Comparison of ENCODE assay signal across 8 cellular contexts in the genomic region with DNA sequence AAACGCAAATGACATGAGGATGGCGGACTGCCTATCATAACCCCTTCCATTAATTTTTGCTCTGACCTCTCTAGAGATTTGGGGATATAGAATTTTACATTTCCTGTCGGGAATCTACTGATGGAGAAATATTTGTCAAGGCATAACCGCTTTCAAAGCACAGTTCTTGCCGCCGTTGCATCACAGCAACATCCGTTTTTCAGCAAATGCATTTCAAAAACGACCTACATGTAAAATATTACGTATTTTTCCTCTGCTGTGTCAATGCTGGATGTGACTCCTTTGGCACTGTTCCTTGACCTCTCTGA. TPM values are rescaled to one million over a fixed set of nuclear protein-coding genes. Genes with fewer than 3 reads are reported as not detected.
DNase-seq lines count a peak whose midpoint lies in the region; ATAC-seq and TF ChIP-seq lines count a peak whose summit lies in the region.

No MANE protein-coding gene starts in this region.

- DNase-seq in activated naive CD8-positive, alpha-beta T cell treated with anti-CD3 and anti-CD28 coated beads for 36 hours = no peak
- DNase-seq in immature natural killer cell (no peak), stomach (no peak), T1000 (lab: John Stamatoyannopoulos, UW) (no peak), left lobe of liver (ENCODE audit: low spot score) (no peak), NCI-H1694 treated with DMSO at 0.1 percent for 48 hours (lab: John Stamatoyannopoulos, UW) (no peak), G401 (ENCODE audit: low spot score) (no peak)

- in situ Hi-C loops in G401 (cut with HindIII; ENCODE audit: low sequenced_read_pairs) = no loop called here

- H3K4me1 ChIP-seq in HUES64 (ENCODE audit: insufficient read depth, low read length) = peaks cover 29% of the 10 kb centered on the region
- H3K4me1 ChIP-seq in stomach = peaks cover 25 to 64% (median 53%) of the 10 kb centered on the region in 4 donors

- no peak for ATAC-seq in left lobe of liver

- peaks cover 46% of the 10 kb centered on the region for H3K4me1 Mint-ChIP-seq in activated naive CD8-positive, alpha-beta T cell treated with anti-CD3 and anti-CD28 coated beads for 36 hours
- peaks cover 60 to 79% of the 10 kb centered on the region in 2 donors for H3K4me1 Mint-ChIP-seq in immature natural killer cell

- H3K9me3 ChIP-seq in HUES64 (ENCODE audit: insufficient read depth, low read depth, low read length) (no peaks in the 10 kb centered on the region), stomach (no peaks in the 10 kb centered on the region)

- H3K36me3 ChIP-seq in HUES64 (ENCODE audit: insufficient read depth, low read length) (0 out of 2 replicates have a peak, but pooled peaks cover 3% of the 10 kb centered on the region), stomach (no peaks in the 10 kb centered on the region)

- H3K4me3 ChIP-seq in HUES64 (ENCODE audit: low read length) (peak overlapping the region; percentile 99), stomach (peak overlapping the region; percentile 71 to 89 (median 86))

- peaks cover 27% of the 10 kb centered on the region for H3K36me3 Mint-ChIP-seq in activated naive CD8-positive, alpha-beta T cell treated with anti-CD3 and anti-CD28 coated beads for 36 hours
- no peaks in the 10 kb centered on the region for H3K36me3 Mint-ChIP-seq in immature natural killer cell

- WGBS in HUES64 = 45% methylated on average over 9 of the region's 9 CpGs
- 7 to 14% (median 11%) methylated on average over 9 of the region's 9 CpGs for WGBS in stomach, 5 donors

- no peaks in the 10 kb centered on the region for H3K9me3 Mint-ChIP-seq in activated naive CD8-positive, alpha-beta T cell treated with anti-CD3 and anti-CD28 coated beads for 36 hours
- H3K9me3 Mint-ChIP-seq in immature natural killer cell = no peaks in the 10 kb centered on the region

- TF ChIP-seq POLR2A in stomach (IDR thresholded peaks at IDR 0.05) = no peak

- TF ChIP-seq EP300 in stomach (IDR thresholded peaks at IDR 0.05) = no peak

- TF ChIP-seq CTCF in stomach (IDR thresholded peaks at IDR 0.05) = no peak

- no peak overlapping the region for H3K9ac ChIP-seq in HUES64 (ENCODE audit: low read depth, low read length)

- intact Hi-C loops in stomach (cut with DNase I; ENCODE audit: low total_unique reads) = no loop called here

- peak overlapping the region; percentile 87 for H3K4me3 Mint-ChIP-seq in activated naive CD8-positive, alpha-beta T cell treated with anti-CD3 and anti-CD28 coated beads for 36 hours
- H3K4me3 Mint-ChIP-seq in immature natural killer cell = peak overlapping the region; percentile 91 to 98 (median 96)

- peak overlapping the region; percentile 87 for H3K27ac Mint-ChIP-seq in activated naive CD8-positive, alpha-beta T cell treated with anti-CD3 and anti-CD28 coated beads for 36 hours
- peak overlapping the region; percentile 89 to 95 (median 92) for H3K27ac Mint-ChIP-seq in immature natural killer cell

- H3K27me3 Mint-ChIP-seq in activated naive CD8-positive, alpha-beta T cell treated with anti-CD3 and anti-CD28 coated beads for 36 hours = peaks cover 3% of the 10 kb centered on the region
- peaks cover 14 to 17% (median 15%) of the 10 kb centered on the region in 3 donors for H3K27me3 Mint-ChIP-seq in immature natural killer cell (ENCODE audit: low read depth in 3 of 3)

- no peak overlapping the region for H3K27ac ChIP-seq in HUES64 (ENCODE audit: low read depth, low read length)
- peak overlapping the region; percentile 98 to 100 (median 99) for H3K27ac ChIP-seq in stomach

- H3K27me3 ChIP-seq in HUES64 (ENCODE audit: insufficient read depth, low read length) = no peaks in the 10 kb centered on the region
- H3K27me3 ChIP-seq in stomach = no peaks in the 10 kb centered on the region

RNA-seq across cellular contexts. Expression of a gene that starts 4.9 kb away (rescaled TPM):
- polyA plus RNA-seq in HUES64 (2013, experiment 1 of 2) = 23.8 TPM
- polyA plus RNA-seq in HUES64 (2013, experiment 2 of 2) = 23.9 TPM
- total RNA-seq in activated naive CD8-positive, alpha-beta T cell treated with anti-CD3 and anti-CD28 coated beads for 36 hours = 10 to 100 TPM; 52.8 to 52.9 TPM
- polyA plus RNA-seq in immature natural killer cell = 10 to 100 TPM; 24.0 to 48.7 (median 42.0) TPM
- 10 to 100 TPM in 4 of 5 donors, 1 to 10 TPM in 1; 6.4 to 57.6 (median 34.1) TPM for total RNA-seq in stomach
- polyA plus RNA-seq in stomach = 10 to 100 TPM; 11.0 to 25.1 (median 12.7) TPM
- 12.7 TPM for total RNA-seq in left lobe of liver
- total RNA-seq in G401 (2014; rRNA removed; shearing (Covaris generic)) = 13.5 and 20.5 TPM in 2 replicates

RNA-seq across cellular contexts. Expression of a gene that starts 5.0 kb away (rescaled TPM):
- 1.00 TPM for polyA plus RNA-seq in HUES64 (2013, experiment 1 of 2)
- polyA plus RNA-seq in HUES64 (2013, experiment 2 of 2) = 2.7 TPM
- 1 to 10 TPM; 1.2 to 1.4 TPM for total RNA-seq in activated naive CD8-positive, alpha-beta T cell treated with anti-CD3 and anti-CD28 coated beads for 36 hours
- polyA plus RNA-seq in immature natural killer cell (under 1 TPM in 2 of 3 donors, not detected in 1; 0.27 to 0.57 TPM), stomach (1 to 10 TPM in 2 of 3 donors, under 1 TPM in 1; 0.44 to 2.4 (median 2.1) TPM)
- total RNA-seq in stomach (1 to 10 TPM in 4 of 5 donors, not detected in 1; 6.2 to 9.5 (median 8.0) TPM), left lobe of liver (1.4 TPM)
- total RNA-seq in G401 (2014; rRNA removed; shearing (Covaris generic)) = 3.7 and 7.3 TPM in 2 replicates
